In genomic region chr12:43669373-43669772, GRCh38 we compare ENCODE assay signal across 23 cellular contexts.
"Had no signal": no experiment of that assay in that cellular context is flagged by ENCODE, and none has a peak within 500 bp of the region (broad histone marks: within the 10 kb centered on the region; RNA-seq: fewer than 3 reads in every experiment).

No MANE protein-coding gene starts in this region.

- H3K4me1 ChIP-seq: colonic mucosa, esophagus muscularis mucosa, foreskin keratinocyte, gastroesophageal sphincter, heart left ventricle, left lung, pancreas, right lobe of liver, suprapubic skin, transverse colon, vagina had no signal

- H3K27me3 Mint-ChIP-seq: dendritic cell treated with granulocyte-macrophage colony-stimulating factor and Interleukin-4, amounts not matched to agents 40 ng/mL and 50 ng/mL, for 4 days had no signal

- H3K9me3 Mint-ChIP-seq: dendritic cell treated with granulocyte-macrophage colony-stimulating factor and Interleukin-4, amounts not matched to agents 40 ng/mL and 50 ng/mL, for 4 days; stimulated activated naive CD8-positive, alpha-beta T cell treated with anti-CD3 and anti-CD28 coated beads, Interleukin-15, amount 100 ng/mL, for 72 hours had no signal

- H3K27me3 ChIP-seq: colonic mucosa, esophagus muscularis mucosa, gastroesophageal sphincter, heart left ventricle, hepatocyte, left lung, neutrophil, pancreas, right lobe of liver, suprapubic skin, transverse colon, vagina had no signal

- H3K27ac Mint-ChIP-seq: dendritic cell treated with granulocyte-macrophage colony-stimulating factor and Interleukin-4, amounts not matched to agents 40 ng/mL and 50 ng/mL, for 4 days; naive thymus-derived CD8-positive, alpha-beta T cell; stimulated activated naive CD8-positive, alpha-beta T cell treated with anti-CD3 and anti-CD28 coated beads, Interleukin-15, amount 100 ng/mL, for 72 hours had no signal

- H3K4me3 Mint-ChIP-seq: dendritic cell treated with granulocyte-macrophage colony-stimulating factor and Interleukin-4, amounts not matched to agents 40 ng/mL and 50 ng/mL, for 4 days; naive thymus-derived CD8-positive, alpha-beta T cell; stimulated activated naive CD8-positive, alpha-beta T cell treated with anti-CD3 and anti-CD28 coated beads, Interleukin-15, amount 100 ng/mL, for 72 hours had no signal

- H3K36me3 Mint-ChIP-seq: naive thymus-derived CD8-positive, alpha-beta T cell had no signal

- H3K79me2 ChIP-seq: hepatocyte had no signal

- H3K4me2 ChIP-seq: hepatocyte had no signal

- ATAC-seq: foreskin keratinocyte; gastroesophageal sphincter; heart left ventricle; left cardiac atrium; left lung; naive thymus-derived CD8-positive, alpha-beta T cell; pancreas; right lobe of liver; stimulated activated naive CD8-positive, alpha-beta T cell treated with anti-CD3 and anti-CD28 coated beads, Interleukin-15, amount 100 ng/mL, for 72 hours had no signal

- DNase-seq: colonic mucosa; effector CD8-positive, alpha-beta T cell; foreskin keratinocyte; heart left ventricle; left cardiac atrium; left lung; mesenchymal stem cell; naive thymus-derived CD8-positive, alpha-beta T cell; pancreas; right lobe of liver; small intestine; stimulated activated CD4-positive, alpha-beta T cell treated with anti-CD3 and anti-CD28 coated beads, Interleukin-15, amount 100 ng/mL, for 24 hours; stimulated activated CD4-positive, alpha-beta T cell treated with anti-CD3 and anti-CD28 coated beads, Interleukin-2, amount 100 ng/mL, for 48 hours; stimulated activated naive CD4-positive, alpha-beta T cell; stimulated activated naive CD8-positive, alpha-beta T cell treated with anti-CD3 and anti-CD28 coated beads, Interleukin-15, amount 100 ng/mL, for 72 hours; transverse colon had no signal

- H3K36me3 ChIP-seq: colonic mucosa, esophagus muscularis mucosa, gastroesophageal sphincter, heart left ventricle, left lung, neutrophil, pancreas, right lobe of liver, suprapubic skin, transverse colon, vagina had no signal

- H3K4me3 ChIP-seq: colonic mucosa, esophagus muscularis mucosa, gastroesophageal sphincter, heart left ventricle, hepatocyte, left lung, pancreas, right lobe of liver, suprapubic skin, transverse colon, vagina had no signal

- H3K27ac ChIP-seq: colonic mucosa, esophagus muscularis mucosa, foreskin keratinocyte, gastroesophageal sphincter, heart left ventricle, hepatocyte, left lung, neutrophil, pancreas, right lobe of liver, suprapubic skin, transverse colon, vagina had no signal

- H3K4me1 Mint-ChIP-seq: naive thymus-derived CD8-positive, alpha-beta T cell; stimulated activated naive CD8-positive, alpha-beta T cell treated with anti-CD3 and anti-CD28 coated beads, Interleukin-15, amount 100 ng/mL, for 72 hours had no signal

- H2AFZ ChIP-seq: hepatocyte had no signal

- H3K9me3 ChIP-seq: colonic mucosa, esophagus muscularis mucosa, gastroesophageal sphincter, heart left ventricle, left lung, neutrophil, pancreas, right lobe of liver, suprapubic skin, transverse colon, vagina had no signal
